Comparison of ENCODE assay signal across 10 cellular contexts in the genomic region with DNA sequence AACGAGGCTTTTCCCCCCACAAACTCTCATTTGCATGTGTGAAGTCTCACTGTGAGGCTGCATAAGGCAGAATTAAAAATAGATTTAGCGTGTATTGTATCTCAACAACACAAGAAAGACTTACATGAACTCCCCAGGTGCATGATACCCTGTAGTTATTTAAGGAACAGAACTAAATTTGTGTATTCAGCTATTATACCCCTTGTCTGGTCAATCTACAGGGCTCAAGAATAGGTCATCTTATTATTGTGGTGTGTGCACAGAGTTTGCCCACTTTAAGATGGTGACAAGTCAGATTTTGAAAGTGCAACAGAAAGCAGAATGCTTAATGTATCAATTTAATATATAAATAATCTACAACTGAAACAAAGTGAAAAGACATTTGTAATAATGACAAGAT.
"Had no signal": no experiment of that assay in that cellular context is flagged by ENCODE, and none has a peak within 500 bp of the region (broad histone marks: within the 10 kb centered on the region; RNA-seq: fewer than 3 reads in every experiment).

No MANE protein-coding gene starts in this region.

- ATAC-seq: HCT116, HepG2 had no signal

- FAIRE-seq: HepG2 had no signal

- H3K9me3 ChIP-seq: HAP-1 had no signal

- H3K9ac ChIP-seq: KMS-11 had no signal

- H3K4me2 ChIP-seq: KMS-11 had no signal

- H3K27me3 Mint-ChIP-seq: IgD-negative memory B cell had no signal

- H3K4me3 ChIP-seq: HAP-1 had no signal

- DNase-seq: GOT3, H7, HFFc6, KBM-7 had no signal

- H3K27ac ChIP-seq: HL-60, KMS-11 had no signal

- H3K4me1 Mint-ChIP-seq: IgD-negative memory B cell had no signal

- H3K36me3 ChIP-seq: HAP-1 had no signal

- H3K4me3 Mint-ChIP-seq: HFFc6, IgD-negative memory B cell had no signal

- H3K27ac Mint-ChIP-seq: HFFc6, IgD-negative memory B cell had no signal
